Comparison of ENCODE assay signal across 7 cellular contexts in genomic region chr7:604884-605531, GRCh38.
DNase-seq lines count a peak whose midpoint lies in the region; ATAC-seq and TF ChIP-seq lines count a peak whose summit lies in the region.

No MANE protein-coding gene starts in this region.

- TF ChIP-seq POLR2A in NB4 (IDR thresholded peaks at IDR 0.05; ENCODE audit: extremely low read depth, insufficient read length) (no peak), suprapubic skin (IDR thresholded peaks at IDR 0.05) (no peak)

- H3K4me3 ChIP-seq in NB4 (ENCODE audit: low read depth, low read length), result peak overlapping the region; percentile 51
- no peak overlapping the region for H3K4me3 ChIP-seq in lung
- H3K4me3 ChIP-seq in suprapubic skin, result peak overlapping the region; percentile 1

- TF ChIP-seq CTCF in NB4 (IDR thresholded peaks at IDR 0.05; ENCODE audit: low read depth, low read length) (no peak), lung (IDR thresholded peaks at IDR 0.05; ENCODE audit: control extremely low read depth, extremely low read depth) (no peak), suprapubic skin (IDR thresholded peaks at IDR 0.05) (no peak)

- H3K4me1 ChIP-seq in lung (ENCODE audit: control insufficient read depth in 2 of 2, insufficient read depth in 2 of 2, low read length in 2 of 2) (peaks cover 0 to 20% of the 10 kb centered on the region in 2 donors), suprapubic skin (peaks cover 41% of the 10 kb centered on the region)

- no peak for DNase-seq in NB4 (ENCODE audit: low read depth)
- no peak for DNase-seq in lung (ENCODE audit: low spot score)
- DNase-seq in suprapubic skin (ENCODE audit: low spot score in 2 of 2), result peak in 1 of 2 donors; percentile 60
- no peak for DNase-seq in NCI-H1092 (lab: John Stamatoyannopoulos, UW)
- DNase-seq in Kasumi-1 (lab: John Stamatoyannopoulos, UW), result no peak

- ATAC-seq in lung (ENCODE audit: insufficient read depth, low FRiP score) (no peak), GM19463 (IDR thresholded peaks at IDR 0.05; ENCODE audit: unreplicated experiment) (no peak)

- peak overlapping the region; percentile 48 for H3K27ac ChIP-seq in adipose tissue (ENCODE audit: low read depth, low read length)
- H3K27ac ChIP-seq in lung (ENCODE audit: low read depth in 1 of 2, low read length in 1 of 2), result peak overlapping the region; percentile 57 to 91
- H3K27ac ChIP-seq in suprapubic skin, result peak overlapping the region; percentile 82

- WGBS in adipose tissue, 3 donors, result 68 to 89% (median 73%) methylated on average over 28 of the region's 28 CpGs
- WGBS in lung, 2 donors, result 65 to 72% methylated on average over 28 of the region's 28 CpGs
- WGBS in suprapubic skin, result 92% methylated on average over 23 of the region's 28 CpGs

- H3K9me3 ChIP-seq in lung (ENCODE audit: control insufficient read depth in 2 of 2, insufficient read depth in 1 of 2, low read length in 1 of 2) (no peaks in the 10 kb centered on the region), suprapubic skin (no peaks in the 10 kb centered on the region)

- H3K36me3 ChIP-seq in lung (ENCODE audit: control insufficient read depth in 2 of 2, insufficient read depth in 2 of 2, low read length in 2 of 2) (no peaks in the 10 kb centered on the region), suprapubic skin (peaks cover 7% of the 10 kb centered on the region)

- no peaks in the 10 kb centered on the region for H3K27me3 ChIP-seq in lung (ENCODE audit: control insufficient read depth, insufficient read depth)
- H3K27me3 ChIP-seq in suprapubic skin, result no peaks in the 10 kb centered on the region

- TF ChIP-seq EP300 in suprapubic skin (IDR thresholded peaks at IDR 0.05), result no peak
